ENCODE assay signal across 32 cellular contexts in genomic region chr3:31378226-31378625, GRCh38.
"Had no signal": no experiment of that assay in that cellular context is flagged by ENCODE, and none has a peak within 500 bp of the region (broad histone marks: within the 10 kb centered on the region; RNA-seq: fewer than 3 reads in every experiment).

No MANE protein-coding gene starts in this region.

- H3K27ac Mint-ChIP-seq: activated CD4-positive, alpha-beta memory T cell treated with anti-CD3 and anti-CD28 coated beads, Interleukin-2, amount 10 ng/mL, durations not matched to agents 7 days and 5 days; activated CD4-positive, alpha-beta T cell treated with anti-CD3 and anti-CD28 coated beads, Interleukin-2, amount 10 ng/mL, durations not matched to agents 7 days and 5 days; activated naive CD8-positive, alpha-beta T cell; dendritic cell treated with granulocyte-macrophage colony-stimulating factor and Interleukin-4, amounts not matched to agents 40 ng/mL and 50 ng/mL, for 4 days; endodermal cell; WTC11 had no signal

- H3K9me3 Mint-ChIP-seq: activated CD4-positive, alpha-beta memory T cell treated with anti-CD3 and anti-CD28 coated beads, Interleukin-2, amount 10 ng/mL, durations not matched to agents 7 days and 5 days; activated CD4-positive, alpha-beta T cell treated with anti-CD3 and anti-CD28 coated beads, Interleukin-2, amount 10 ng/mL, durations not matched to agents 7 days and 5 days; activated T-cell treated with anti-CD3 and anti-CD28 coated beads, Interleukin-2, amount 50 U/mL, for 24 hours; activated T-helper 17 cell treated with anti-CD3 and anti-CD28 coated beads, Interleukin-2, amount 50 U/mL, for 72 hours; central memory CD8-positive, alpha-beta T cell; dendritic cell treated with granulocyte-macrophage colony-stimulating factor and Interleukin-4, amounts not matched to agents 40 ng/mL and 50 ng/mL, for 4 days; endodermal cell; WTC11 had no signal

- ATAC-seq: activated T-helper 17 cell treated with anti-CD3 and anti-CD28 coated beads, Interleukin-2, amount 50 U/mL, for 72 hours; esophagus mucosa; WTC11 had no signal

- H3K36me3 ChIP-seq: brain microvascular endothelial cell had no signal

- H3K27me3 ChIP-seq: brain microvascular endothelial cell, dorsolateral prefrontal cortex had no signal

- H3K4me3 ChIP-seq: coronary artery, dorsolateral prefrontal cortex had no signal

- FAIRE-seq: bronchial epithelial cell, frontal cortex, TTC549 had no signal

- H3K27ac ChIP-seq: brain microvascular endothelial cell, coronary artery, dorsolateral prefrontal cortex, VCaP had no signal

- H3K27me3 Mint-ChIP-seq: activated CD4-positive, alpha-beta memory T cell treated with anti-CD3 and anti-CD28 coated beads, Interleukin-2, amount 10 ng/mL, durations not matched to agents 7 days and 5 days; activated CD4-positive, alpha-beta T cell treated with anti-CD3 and anti-CD28 coated beads, Interleukin-2, amount 10 ng/mL, durations not matched to agents 7 days and 5 days; activated naive CD8-positive, alpha-beta T cell; activated T-cell treated with anti-CD3 and anti-CD28 coated beads, Interleukin-2, amount 50 U/mL, for 24 hours; activated T-helper 17 cell treated with anti-CD3 and anti-CD28 coated beads, Interleukin-2, amount 50 U/mL, for 72 hours; central memory CD8-positive, alpha-beta T cell; dendritic cell treated with granulocyte-macrophage colony-stimulating factor and Interleukin-4, amounts not matched to agents 40 ng/mL and 50 ng/mL, for 4 days had no signal

- DNase-seq: activated CD4-positive, alpha-beta memory T cell treated with anti-CD3 and anti-CD28 coated beads, Interleukin-2, amount 10 ng/mL, durations not matched to agents 7 days and 5 days; activated CD4-positive, alpha-beta T cell treated with anti-CD3 and anti-CD28 coated beads for 1 hour; activated CD4-positive, alpha-beta T cell treated with anti-CD3 and anti-CD28 coated beads for 4 hours; activated CD4-positive, alpha-beta T cell treated with anti-CD3 and anti-CD28 coated beads, Interleukin-2, amount 10 ng/mL, durations not matched to agents 7 days and 5 days; activated CD4-positive, alpha-beta T cell treated with anti-CD3 and anti-CD28 coated beads, Interleukin-2, amount 50 U/mL, for 4 hours; activated CD8-positive, alpha-beta memory T cell treated with anti-CD3 and anti-CD28 coated beads, Interleukin-2, amount 50 U/mL, for 48 hours; activated effector memory CD4-positive, alpha-beta T cell treated with Interleukin-2 at 50 U/mL for 16 hours; activated gamma-delta T cell treated with Interleukin-2 at 50 U/mL for 16 hours; activated naive CD4-positive, alpha-beta T cell treated with anti-CD3 and anti-CD28 coated beads, Interleukin-2, amount 50 U/mL, for 16 hours; activated naive CD4-positive, alpha-beta T cell treated with Interleukin-2 at 50 U/mL for 16 hours; activated T-cell treated with anti-CD3 and anti-CD28 coated beads for 4 hours; activated T-cell treated with anti-CD3 and anti-CD28 coated beads, Interleukin-2, amount 50 U/mL, for 24 hours; amniotic stem cell; anterior cingulate cortex; brain microvascular endothelial cell; dorsolateral prefrontal cortex; effector memory CD4-positive, alpha-beta T cell; endodermal cell; foreskin fibroblast; head of caudate nucleus; T-helper 2 cell had no signal

- H3K4me1 Mint-ChIP-seq: central memory CD8-positive, alpha-beta T cell; WTC11 had no signal

- H3K4me3 Mint-ChIP-seq: activated CD4-positive, alpha-beta memory T cell treated with anti-CD3 and anti-CD28 coated beads, Interleukin-2, amount 10 ng/mL, durations not matched to agents 7 days and 5 days; activated CD4-positive, alpha-beta T cell treated with anti-CD3 and anti-CD28 coated beads, Interleukin-2, amount 10 ng/mL, durations not matched to agents 7 days and 5 days; activated naive CD8-positive, alpha-beta T cell; activated T-cell treated with anti-CD3 and anti-CD28 coated beads, Interleukin-2, amount 50 U/mL, for 24 hours; activated T-helper 17 cell treated with anti-CD3 and anti-CD28 coated beads, Interleukin-2, amount 50 U/mL, for 72 hours; central memory CD8-positive, alpha-beta T cell; dendritic cell treated with granulocyte-macrophage colony-stimulating factor and Interleukin-4, amounts not matched to agents 40 ng/mL and 50 ng/mL, for 4 days; endodermal cell; WTC11 had no signal
